Comparison of ENCODE assay signal across 15 cellular contexts in the genomic region with DNA sequence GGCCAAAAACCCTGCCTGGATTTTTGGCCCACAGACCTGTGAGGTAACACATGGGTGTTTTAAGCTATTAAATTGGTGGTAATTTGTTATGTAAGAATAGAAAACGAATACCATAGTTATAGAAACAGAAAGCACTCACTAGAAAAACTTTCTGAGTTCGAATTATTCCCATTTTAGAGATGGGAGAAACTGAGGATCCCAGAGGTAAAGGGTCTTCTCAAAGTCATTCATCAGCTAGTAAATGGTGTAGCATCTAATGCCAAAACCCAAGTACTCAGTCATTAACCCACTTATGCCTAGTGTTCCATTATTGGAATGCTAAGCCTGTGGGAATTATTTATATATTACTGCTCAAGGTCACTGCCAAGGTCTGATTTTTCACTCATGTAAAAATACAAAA. TPM values are rescaled to one million over a fixed set of nuclear protein-coding genes. Genes with fewer than 3 reads are reported as not detected.
DNase-seq lines count a peak whose midpoint lies in the region; ATAC-seq and TF ChIP-seq lines count a peak whose summit lies in the region.
"Had no signal": no experiment of that assay in that cellular context is flagged by ENCODE, and none has a peak within 500 bp of the region (broad histone marks: within the 10 kb centered on the region; RNA-seq: fewer than 3 reads in every experiment).

No MANE protein-coding gene starts in this region.

- no peak overlapping the region for H3K4me3 Mint-ChIP-seq in type B pancreatic cell
- H3K4me3 Mint-ChIP-seq: CD4-positive, CD25-positive, alpha-beta regulatory T cell; HFFc6 had no signal

- TF ChIP-seq POLR2A in gastroesophageal sphincter (IDR thresholded peaks at IDR 0.05) (no peak), stomach (IDR thresholded peaks at IDR 0.05) (no peak), vagina (IDR thresholded peaks at IDR 0.05) (no peak)

- no peaks in the 10 kb centered on the region for H3K9me3 ChIP-seq in left ventricle myocardium inferior (replicated peaks)
- no peaks in the 10 kb centered on the region for H3K9me3 ChIP-seq in gastroesophageal sphincter
- H3K9me3 ChIP-seq in stomach = no peaks in the 10 kb centered on the region
- H3K9me3 ChIP-seq in vagina = no peaks in the 10 kb centered on the region

- peaks cover 26% of the 10 kb centered on the region for H3K36me3 Mint-ChIP-seq in type B pancreatic cell
- H3K36me3 Mint-ChIP-seq: CD4-positive, CD25-positive, alpha-beta regulatory T cell had no signal

- H3K4me1 ChIP-seq in left ventricle myocardium inferior (peaks cover 34% of the 10 kb centered on the region), gastroesophageal sphincter (peaks cover 13 to 84% (median 23%) of the 10 kb centered on the region in 3 donors), stomach (peaks cover 10 to 59% (median 35%) of the 10 kb centered on the region in 4 donors), vagina (peaks cover 70% of the 10 kb centered on the region)

- TF ChIP-seq CTCF in left ventricle myocardium inferior (IDR thresholded peaks at IDR 0.05; ENCODE audit: borderline replicate concordance) (no peak), gastroesophageal sphincter (IDR thresholded peaks at IDR 0.05) (no peak), stomach (IDR thresholded peaks at IDR 0.05) (no peak), vagina (IDR thresholded peaks at IDR 0.05) (no peak), type B pancreatic cell (conservative IDR thresholded peaks at IDR 0.05) (no peak)

- TF ChIP-seq EP300 in gastroesophageal sphincter (IDR thresholded peaks at IDR 0.05) (no peak), stomach (IDR thresholded peaks at IDR 0.05) (no peak)

- intact Hi-C loops in left ventricle myocardium inferior (cut with micrococcal nuclease) (no loop called here), left ventricle myocardium superior (cut with micrococcal nuclease) (no loop called here), stomach (cut with DNase I; ENCODE audit: low total_unique reads) (no loop called here), vagina (cut with DNase I) (no loop called here)

- no peaks in the 10 kb centered on the region for H3K27me3 ChIP-seq in left ventricle myocardium inferior (ENCODE audit: low read depth)
- H3K27me3 ChIP-seq in gastroesophageal sphincter = no peaks in the 10 kb centered on the region
- no peaks in the 10 kb centered on the region for H3K27me3 ChIP-seq in stomach
- H3K27me3 ChIP-seq in vagina = no peaks in the 10 kb centered on the region
- H3K27me3 ChIP-seq: BLaER1 treated with 17β-estradiol and CSF1 and Interleukin-3, amounts not matched to agents 10 nM and 100 nM had no signal

- no peaks in the 10 kb centered on the region for H3K36me3 ChIP-seq in left ventricle myocardium inferior
- H3K36me3 ChIP-seq in gastroesophageal sphincter = peaks cover 0 to 29% of the 10 kb centered on the region in 2 donors
- H3K36me3 ChIP-seq in stomach = peaks cover 6 to 30% (median 24%) of the 10 kb centered on the region in 4 donors
- H3K36me3 ChIP-seq in vagina = peaks cover 0 to 19% of the 10 kb centered on the region in 2 donors

- H3K9me3 Mint-ChIP-seq in type B pancreatic cell = no peaks in the 10 kb centered on the region
- H3K9me3 Mint-ChIP-seq: HFFc6 had no signal

- 48 to 100% methylated on average over 1 to 2 of the region's 2 CpGs for WGBS in gastroesophageal sphincter (ENCODE audit: low coverage in 1 of 2), 2 donors
- WGBS in stomach, 5 donors = 84 to 92% (median 86%) methylated on average over 2 of the region's 2 CpGs

- H3K27ac ChIP-seq in left ventricle myocardium inferior (replicated peaks) = peak overlapping the region; percentile 16
- peak overlapping the region in 3 of 4 donors; percentile 20 to 89 (median 85) for H3K27ac ChIP-seq in gastroesophageal sphincter
- peak overlapping the region in 3 of 5 donors; percentile 54 to 89 (median 79) for H3K27ac ChIP-seq in stomach
- H3K27ac ChIP-seq in vagina = peak overlapping the region; percentile 98
- H3K27ac ChIP-seq: BLaER1 treated with 17β-estradiol and CSF1 and Interleukin-3, amounts not matched to agents 10 nM and 100 nM had no signal

- H3K4me3 ChIP-seq in left ventricle myocardium inferior (no peak overlapping the region), gastroesophageal sphincter (no peak overlapping the region), stomach (no peak overlapping the region), vagina (no peak overlapping the region)
- H3K4me3 ChIP-seq: BLaER1 treated with 17β-estradiol and CSF1 and Interleukin-3, amounts not matched to agents 10 nM and 100 nM had no signal

- H3K27me3 Mint-ChIP-seq in type B pancreatic cell = no peaks in the 10 kb centered on the region

- ATAC-seq in left ventricle myocardium superior (no peak), gastroesophageal sphincter (no peak)

- no peak overlapping the region for H3K27ac Mint-ChIP-seq in type B pancreatic cell
- H3K27ac Mint-ChIP-seq: CD4-positive, CD25-positive, alpha-beta regulatory T cell; HFFc6 had no signal

- DNase-seq in left ventricle myocardium inferior (no peak), left ventricle myocardium superior (no peak), stomach (no peak), vagina (ENCODE audit: extremely low spot score in 2 of 2) (no peak), type B pancreatic cell (ENCODE audit: extremely low spot score, unreplicated experiment) (no peak), RKO (ENCODE audit: low spot score) (no peak)
- no peak for DNase-seq in activated CD4-positive, alpha-beta T cell treated with anti-CD3 and anti-CD28 coated beads, Interleukin-2, amount 50 U/mL, for 4 hours
- DNase-seq: ACHN; Calu3; CD4-positive, CD25-positive, alpha-beta regulatory T cell; DMS 273 treated with DMSO at 0.1 percent for 48 hours; HCEC 1CT; HFFc6 had no signal

- peaks cover 15% of the 10 kb centered on the region for H3K4me1 Mint-ChIP-seq in type B pancreatic cell (ENCODE audit: unreplicated experiment)
- H3K4me1 Mint-ChIP-seq: CD4-positive, CD25-positive, alpha-beta regulatory T cell had no signal

RNA-seq across cellular contexts. Expression of gene SH3PXD2B, which starts 48.6 kb away (rescaled TPM):
- total RNA-seq in left ventricle myocardium inferior = 5.2 TPM
- 5.0 TPM for total RNA-seq in left ventricle myocardium superior
- 10 to 100 TPM; 40.2 to 80.9 (median 56.0) TPM for total RNA-seq in gastroesophageal sphincter
- total RNA-seq in stomach = 10 to 100 TPM in 4 of 5 donors, 1 to 10 TPM in 1; 7.2 to 63.0 (median 35.1) TPM
- 10 to 100 TPM in 1 of 3 donors, 1 to 10 TPM in 2; 6.7 to 15.8 (median 7.4) TPM for polyA plus RNA-seq in stomach
- 30.9 TPM for total RNA-seq in vagina
- 38.4 and 52.3 TPM in 2 replicates for total RNA-seq in type B pancreatic cell (ENCODE audit: low replicate concordance)
- polyA plus RNA-seq: CD4-positive, CD25-positive, alpha-beta regulatory T cell had no signal

Comparison
In these comparisons a context has a peak if more than half of its experiments do, and no peak if none do; other contexts are left out.
1. H3K27ac ChIP-seq: peak in every context shown above with its lines; median percentile 98 in vagina; 85 in gastroesophageal sphincter; 79 in stomach; 16 in left ventricle myocardium inferior.